In genomic region chr9:124282442-124283231, GRCh38 we compare ENCODE assay signal across 1 cellular context.
TF ChIP-seq lines count a peak whose summit lies in the region.

No MANE protein-coding gene starts in this region.

TF ChIP-seq in H1, 55 proteins besides CTCF, POLR2A, EP300 and RAD21 (continued from another document):
- TF ChIP-seq CHD7 (IDR thresholded peaks at IDR 0.05; ENCODE audit: insufficient replicate concordance, low read length) (no peak), TEAD4 (IDR thresholded peaks at IDR 0.05; ENCODE audit: low read depth, low read length) (no peak), SIN3A (conservative IDR thresholded peaks at IDR 0.05 in 1 of 2, IDR thresholded peaks at IDR 0.05 in 1 of 2; ENCODE audit: low read depth in 1 of 2, low read length in 2 of 2) (no peak), TAF1 (IDR thresholded peaks at IDR 0.05; ENCODE audit: low read depth, low read length) (no peak), SP2 (IDR thresholded peaks at IDR 0.05; ENCODE audit: low read length) (no peak), PHF8 (conservative IDR thresholded peaks at IDR 0.05; ENCODE audit: low read depth, low read length) (no peak), GABPA (IDR thresholded peaks at IDR 0.05; ENCODE audit: borderline replicate concordance, insufficient read depth, low read length) (no peak), ASH2L (IDR thresholded peaks at IDR 0.05; ENCODE audit: low read length) (no peak), KDM4A (IDR thresholded peaks at IDR 0.05; ENCODE audit: low read depth, low read length, severe bottlenecking) (no peak), GTF2F1 (IDR thresholded peaks at IDR 0.05; ENCODE audit: borderline replicate concordance, low read depth, low read length) (no peak), ATF3 (IDR thresholded peaks at IDR 0.05; ENCODE audit: insufficient read depth, low read depth, low read length) (no peak), TBP (IDR thresholded peaks at IDR 0.05; ENCODE audit: low read depth, low read length) (no peak), CBX8 (IDR thresholded peaks at IDR 0.05; ENCODE audit: borderline replicate concordance, low read depth, low read length) (no peak), SP1 (IDR thresholded peaks at IDR 0.05; ENCODE audit: low read depth, low read length) (no peak)
